Comparison of ENCODE assay signal across 15 cellular contexts in the genomic region with DNA sequence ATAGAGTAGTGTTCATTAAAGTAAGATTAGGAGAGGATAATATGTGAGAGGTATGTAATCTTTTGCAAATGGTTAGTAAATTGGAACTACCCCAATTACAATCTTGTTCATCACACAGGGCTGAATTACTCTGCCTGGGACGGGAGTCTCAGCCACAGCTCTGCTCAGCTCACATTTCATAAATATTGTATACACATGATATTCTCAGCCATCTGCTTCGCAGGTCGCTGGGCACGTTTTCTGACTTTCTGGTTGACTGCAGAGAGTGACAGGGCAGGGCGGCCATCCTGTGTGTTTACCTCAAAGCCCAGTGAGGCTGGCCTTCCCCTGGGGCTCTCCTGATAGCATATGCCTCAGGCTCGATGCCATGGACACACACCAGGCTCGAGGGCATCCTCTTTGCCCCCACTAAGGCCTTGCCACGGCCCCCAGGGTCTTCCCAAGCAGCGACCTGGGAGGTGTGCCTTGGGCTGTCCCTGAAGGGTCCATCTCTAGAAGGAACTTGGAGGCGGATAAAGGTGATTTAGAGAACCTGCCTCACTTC.
DNase-seq lines count a peak whose midpoint lies in the region; ATAC-seq, FAIRE-seq and TF ChIP-seq lines count a peak whose summit lies in the region.
"Had no signal": no experiment of that assay in that cellular context is flagged by ENCODE, and none has a peak within 500 bp of the region (broad histone marks: within the 10 kb centered on the region; RNA-seq: fewer than 3 reads in every experiment).

No MANE protein-coding gene starts in this region.

- no peaks in the 10 kb centered on the region for H3K4me1 ChIP-seq in kidney (ENCODE audit: control insufficient read depth in 1 of 2, insufficient read depth in 1 of 2, low read depth in 1 of 2, low read length in 2 of 2)
- no peaks in the 10 kb centered on the region for H3K4me1 ChIP-seq in CD4-positive, alpha-beta memory T cell (ENCODE audit: insufficient read depth, low read length)
- H3K4me1 ChIP-seq: A549 had no signal

- H3K4me1 Mint-ChIP-seq in CD4-positive, alpha-beta memory T cell = no peaks in the 10 kb centered on the region

- H3K27ac ChIP-seq in kidney (ENCODE audit: low read depth in 2 of 2, low read length in 2 of 2) = no peak overlapping the region
- no peak overlapping the region for H3K27ac ChIP-seq in CD4-positive, alpha-beta memory T cell (ENCODE audit: low read depth, low read length)
- H3K27ac ChIP-seq: A549 had no signal

- no peaks in the 10 kb centered on the region for H3K9me3 Mint-ChIP-seq in CD4-positive, alpha-beta memory T cell

- no peak for FAIRE-seq in kidney (lab: Jason Lieb, UNC)
- FAIRE-seq: A549, D721Med had no signal

- no peaks in the 10 kb centered on the region for H3K36me3 ChIP-seq in kidney (ENCODE audit: control insufficient read depth in 1 of 2, insufficient read depth in 2 of 2, low read length in 2 of 2)
- no peaks in the 10 kb centered on the region for H3K36me3 ChIP-seq in CD4-positive, alpha-beta memory T cell (ENCODE audit: insufficient read depth, low read length)

- intact Hi-C loops in kidney (cut with DNase I) = no loop called here
- intact Hi-C loops in CD4-positive, alpha-beta memory T cell (cut with micrococcal nuclease) = no loop called here

- no peak overlapping the region for H3K4me3 ChIP-seq in kidney (ENCODE audit: low read length in 2 of 2)
- no peak overlapping the region for H3K4me3 ChIP-seq in CD4-positive, alpha-beta memory T cell (ENCODE audit: low read length in 2 of 2)
- H3K4me3 ChIP-seq: A549 had no signal

- no peak overlapping the region for H3K27ac Mint-ChIP-seq in CD4-positive, alpha-beta memory T cell
- H3K27ac Mint-ChIP-seq: HFFc6 had no signal

- peaks cover 2 to 8% of the 10 kb centered on the region in 2 donors for H3K27me3 Mint-ChIP-seq in CD4-positive, alpha-beta memory T cell

- H3K27me3 ChIP-seq in CD4-positive, alpha-beta memory T cell (ENCODE audit: insufficient read depth, low read length) = no peaks in the 10 kb centered on the region

- H3K36me3 Mint-ChIP-seq in CD4-positive, alpha-beta memory T cell = no peaks in the 10 kb centered on the region

- POLR2A ChIA-PET in CD4-positive, alpha-beta memory T cell (lab: Charles Lee; ENCODE audit: partially characterized antibody) = no interaction called here

- CTCF ChIA-PET in CD4-positive, alpha-beta memory T cell (lab: Charles Lee; ENCODE audit: partially characterized antibody) = no interaction called here

- DNase-seq in NCI-H1417 (lab: John Stamatoyannopoulos, UW) = peak; percentile 39 to 67 (median 42)
- no peak for DNase-seq in NCI-H1417 treated with DMSO at 0.1 percent for 48 hours (lab: John Stamatoyannopoulos, UW)
- DNase-seq in D341Med (ENCODE audit: low spot score) = peak; percentile 69
- peak; percentile 84 for DNase-seq in NCI-H2171 (lab: John Stamatoyannopoulos, UW)
- peak; percentile 50 for DNase-seq in kidney
- no peak for DNase-seq in left lobe of liver (ENCODE audit: low spot score)
- DNase-seq in CD4-positive, alpha-beta memory T cell = no peak
- DNase-seq in NCI-H82 treated with DMSO at 0.1 percent for 48 hours (lab: John Stamatoyannopoulos, UW; ENCODE audit: unreplicated experiment) = no peak
- DNase-seq: HFFc6, KG1, NCI-H1105 treated with DMSO at 0.1 percent for 48 hours, NCI-H82, SIG-M5 had no signal

- no peak for TF ChIP-seq CTCF in kidney (IDR thresholded peaks at IDR 0.05; ENCODE audit: borderline replicate concordance, extremely low read depth, insufficient read depth)

- ATAC-seq in left lobe of liver = no peak
- ATAC-seq: A549 had no signal

- H3K9me3 ChIP-seq in kidney (ENCODE audit: control insufficient read depth in 1 of 2, low read length in 2 of 2) = peaks cover 0 to 2% of the 10 kb centered on the region in 2 donors
- H3K9me3 ChIP-seq in CD4-positive, alpha-beta memory T cell (ENCODE audit: control insufficient read depth in 1 of 2, low read length in 2 of 2) = no peaks in the 10 kb centered on the region
- H3K9me3 ChIP-seq: A549 had no signal

- H3K9ac ChIP-seq in kidney (ENCODE audit: low read length in 2 of 2) = no peak overlapping the region

- H3K4me3 Mint-ChIP-seq in CD4-positive, alpha-beta memory T cell = no peak overlapping the region
- H3K4me3 Mint-ChIP-seq: HFFc6 had no signal

Comparison
In these comparisons a context has a peak if more than half of its experiments do, and no peak if none do; other contexts are left out.
1. DNase-seq: peak in NCI-H1417 (3 of 3), D341Med (single experiment), NCI-H2171 (single experiment) and kidney (single experiment); none in NCI-H1417 treated with DMSO at 0.1 percent for 48 hours (single experiment), left lobe of liver (single experiment), CD4-positive, alpha-beta memory T cell (0 of 5) and NCI-H82 treated with DMSO at 0.1 percent for 48 hours (single experiment).